In the genomic region with DNA sequence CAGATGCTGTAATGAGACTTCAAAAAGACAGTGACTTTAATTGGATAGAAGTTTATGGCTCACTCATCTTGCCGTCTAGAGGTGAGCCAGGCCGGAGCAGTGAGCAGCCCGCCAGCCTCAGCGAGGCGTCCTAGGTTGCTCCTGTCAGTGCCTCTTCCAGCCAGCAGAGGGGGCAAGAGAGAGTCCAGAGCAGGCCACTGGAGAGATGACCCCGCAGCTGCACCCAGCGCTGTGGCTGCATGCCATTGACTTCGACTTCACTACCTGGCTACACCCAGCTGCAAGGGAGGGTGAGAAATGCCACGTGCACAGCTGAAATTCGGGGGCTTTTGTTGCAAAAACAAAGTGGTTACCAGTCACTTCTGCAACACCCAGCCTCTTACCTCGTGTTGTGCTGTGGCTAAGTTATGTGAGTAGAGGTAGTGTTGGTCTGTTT, we compare ENCODE assay signal across 9 cellular contexts. TPM values are rescaled to one million over a fixed set of nuclear protein-coding genes. Genes with fewer than 3 reads are reported as not detected.
DNase-seq lines count a peak whose midpoint lies in the region; ATAC-seq and TF ChIP-seq lines count a peak whose summit lies in the region.
"Had no signal": no experiment of that assay in that cellular context is flagged by ENCODE, and none has a peak within 500 bp of the region (broad histone marks: within the 10 kb centered on the region; RNA-seq: fewer than 3 reads in every experiment).

No MANE protein-coding gene starts in this region.

- no peaks in the 10 kb centered on the region for H3K27me3 ChIP-seq in gastroesophageal sphincter
- H3K27me3 ChIP-seq in ovary, result no peaks in the 10 kb centered on the region
- H3K27me3 ChIP-seq in tibial nerve, result no peaks in the 10 kb centered on the region

- H3K27ac ChIP-seq in gastroesophageal sphincter, result peak overlapping the region in 3 of 4 donors; percentile 77 to 86 (median 82)
- H3K27ac ChIP-seq in ovary, result no peak overlapping the region
- peak overlapping the region in 2 of 4 donors; percentile 65 to 68 for H3K27ac ChIP-seq in tibial nerve

- no peak for TF ChIP-seq EP300 in gastroesophageal sphincter (IDR thresholded peaks at IDR 0.05)
- no peak for TF ChIP-seq EP300 in ovary (IDR thresholded peaks at IDR 0.05)
- peak in 1 of 2 donors; percentile 68 for TF ChIP-seq EP300 in tibial nerve (IDR thresholded peaks at IDR 0.05)

- TF ChIP-seq CTCF in gastroesophageal sphincter (IDR thresholded peaks at IDR 0.05) (peak; percentile 92 to 97 (median 94)), ovary (IDR thresholded peaks at IDR 0.05) (peak; percentile 59 to 93 (median 87)), tibial nerve (IDR thresholded peaks at IDR 0.05) (peak; percentile 92 to 96 (median 93))

- H3K4me1 ChIP-seq in gastroesophageal sphincter, result peaks cover 0 to 36% (median 25%) of the 10 kb centered on the region in 3 donors
- no peaks in the 10 kb centered on the region for H3K4me1 ChIP-seq in ovary (ENCODE audit: insufficient read depth)
- peaks cover 0 to 28% (median 9%) of the 10 kb centered on the region in 4 donors for H3K4me1 ChIP-seq in tibial nerve

- WGBS in gastroesophageal sphincter (ENCODE audit: low coverage in 1 of 2), 2 donors, result 11 to 28% methylated on average over 3 to 9 of the region's 11 CpGs
- 11 to 12% (median 11%) methylated on average over 11 of the region's 11 CpGs for WGBS in ovary, 3 donors
- WGBS in tibial nerve, 2 donors, result 5 to 6% methylated on average over 11 of the region's 11 CpGs

- in situ Hi-C loops in KBM-7 (cut with MboI; ENCODE audit: low pct_unique_long_range_greater_than_20kb, low sequenced_read_pairs), result no loop called here

- H3K9me3 ChIP-seq in gastroesophageal sphincter, result no peaks in the 10 kb centered on the region
- no peaks in the 10 kb centered on the region for H3K9me3 ChIP-seq in ovary
- no peaks in the 10 kb centered on the region for H3K9me3 ChIP-seq in tibial nerve

- H3K4me3 ChIP-seq in gastroesophageal sphincter, result no peak overlapping the region
- no peak overlapping the region for H3K4me3 ChIP-seq in ovary
- no peak overlapping the region for H3K4me3 ChIP-seq in tibial nerve

- ATAC-seq in GM21737 (IDR thresholded peaks at IDR 0.05; ENCODE audit: unreplicated experiment), result peak; percentile 88
- peak; percentile 90 for ATAC-seq in gastroesophageal sphincter

- no peak for TF ChIP-seq POLR2A in gastroesophageal sphincter (IDR thresholded peaks at IDR 0.05)
- no peak for TF ChIP-seq POLR2A in ovary (IDR thresholded peaks at IDR 0.05)
- TF ChIP-seq POLR2A in tibial nerve (IDR thresholded peaks at IDR 0.05), result no peak

- DNase-seq in GM03348 (ENCODE audit: low spot score), result peak; percentile 90
- DNase-seq in KBM-7, result peak; percentile 86
- peak; percentile 66 for DNase-seq in RPMI7951 (ENCODE audit: low read depth)
- DNase-seq in activated T-helper 9 cell treated with anti-CD3 and anti-CD28 coated beads, Interleukin-2, amount 50 U/mL, for 16 hours (ENCODE audit: low read depth), result peak; percentile 63
- DNase-seq in ovary, result peak; percentile 81 to 89 (median 84)
- DNase-seq in tibial nerve (ENCODE audit: low spot score in 2 of 2), result peak; percentile 73 to 86

- peaks cover 0 to 60% of the 10 kb centered on the region in 2 donors for H3K36me3 ChIP-seq in gastroesophageal sphincter
- no peaks in the 10 kb centered on the region for H3K36me3 ChIP-seq in ovary
- peaks cover 0 to 32% (median 0%) of the 10 kb centered on the region in 3 donors for H3K36me3 ChIP-seq in tibial nerve

- intact Hi-C loops in ovary (cut with DNase I), result loop anchor here (1.0 to 10.0 kb wide), 6 partner anchors 79 to 397 kb away; no protein-coding TSS in a partner anchor

RNA-seq across cellular contexts. Expression of gene NUB1, which starts 26.5 kb away (rescaled TPM):
- 53.2 and 54.4 TPM in 2 replicates for total RNA-seq in RPMI7951 (2014; rRNA removed; shearing (Covaris generic))
- 10 to 100 TPM; 50.5 to 60.3 (median 54.8) TPM for total RNA-seq in gastroesophageal sphincter
- total RNA-seq in ovary, result 10 to 100 TPM; 38.6 to 57.3 (median 45.6) TPM
- 100 to 1,000 TPM in 1 of 2 donors, 10 to 100 TPM in 1; 33.8 to 162 TPM for polyA plus RNA-seq in ovary
- total RNA-seq in tibial nerve, result 10 to 100 TPM; 40.8 to 66.3 (median 60.1) TPM

RNA-seq across cellular contexts. Expression of gene WDR86, which starts 41.7 kb away (rescaled TPM):
- not detected in 2 replicates for total RNA-seq in RPMI7951 (2014; rRNA removed; shearing (Covaris generic))
- total RNA-seq in gastroesophageal sphincter, result 1 to 10 TPM; 2.6 to 8.2 (median 5.9) TPM
- total RNA-seq in ovary, result 10 to 100 TPM in 5 of 7 donors, 1 to 10 TPM in 2; 1.2 to 43.4 (median 19.4) TPM
- 1 to 10 TPM in 1 of 2 donors, under 1 TPM in 1; 0.77 to 3.1 TPM for polyA plus RNA-seq in ovary
- total RNA-seq in tibial nerve, result 100 to 1,000 TPM in 2 of 4 donors, 10 to 100 TPM in 2; 82.9 to 142 (median 115) TPM
- total RNA-seq: pulmonary artery endothelial cell had no signal

Comparison
In these comparisons a context has a peak if more than half of its experiments do, and no peak if none do; other contexts are left out.
1. H3K27ac ChIP-seq: peak in gastroesophageal sphincter (3 of 4); none in ovary (0 of 2).
2. Peak in every context shown above with its lines, with median percentiles within 50 percentile points of each other: DNase-seq and CTCF ChIP-seq.